ENCODE assay signal across 11 cellular contexts in genomic region chr1:65289449-65289848, GRCh38. TPM values are rescaled to one million over a fixed set of nuclear protein-coding genes. Genes with fewer than 3 reads are reported as not detected.
DNase-seq lines count a peak whose midpoint lies in the region; ATAC-seq and TF ChIP-seq lines count a peak whose summit lies in the region.
"Had no signal": no experiment of that assay in that cellular context is flagged by ENCODE, and none has a peak within 500 bp of the region (broad histone marks: within the 10 kb centered on the region; RNA-seq: fewer than 3 reads in every experiment).

No MANE protein-coding gene starts in this region.

- DNase-seq in activated naive CD8-positive, alpha-beta T cell treated with anti-CD3 and anti-CD28 coated beads, Interleukin-2, amount 50 U/mL, for 24 hours = no peak
- no peak for DNase-seq in activated naive CD8-positive, alpha-beta T cell treated with anti-CD3 and anti-CD28 coated beads for 36 hours
- DNase-seq in activated gamma-delta T cell treated with Interleukin-2 at 50 U/mL for 16 hours = no peak
- DNase-seq in NCI-H1105 treated with DMSO at 0.1 percent for 48 hours (lab: John Stamatoyannopoulos, UW) = no peak
- no peak for DNase-seq in endothelial cell (ENCODE audit: low spot score)
- no peak for DNase-seq in NCI-H1436 treated with DMSO at 0.1 percent for 48 hours (lab: John Stamatoyannopoulos, UW)
- DNase-seq: Calu3, upper lobe of right lung had no signal

- ATAC-seq in activated naive CD8-positive, alpha-beta T cell treated with anti-CD3 and anti-CD28 coated beads, Interleukin-2, amount 50 U/mL, for 24 hours = peak; percentile 10
- ATAC-seq in HG02571 (IDR thresholded peaks at IDR 0.05; ENCODE audit: unreplicated experiment) = peak; percentile 70
- ATAC-seq in HG03159 (IDR thresholded peaks at IDR 0.05; ENCODE audit: unreplicated experiment) = peak; percentile 70
- ATAC-seq: activated CD4-positive, CD25-positive, alpha-beta regulatory T cell treated with anti-CD3 and anti-CD28 coated beads, Interleukin-2, amount 50 U/mL, for 24 hours; upper lobe of right lung had no signal

- no peaks in the 10 kb centered on the region for H3K9me3 Mint-ChIP-seq in activated naive CD8-positive, alpha-beta T cell treated with anti-CD3 and anti-CD28 coated beads, Interleukin-2, amount 50 U/mL, for 24 hours
- no peaks in the 10 kb centered on the region for H3K9me3 Mint-ChIP-seq in activated naive CD8-positive, alpha-beta T cell treated with anti-CD3 and anti-CD28 coated beads for 36 hours
- H3K9me3 Mint-ChIP-seq in endothelial cell (ENCODE audit: unreplicated experiment) = no peaks in the 10 kb centered on the region

- no peaks in the 10 kb centered on the region for H3K36me3 Mint-ChIP-seq in activated naive CD8-positive, alpha-beta T cell treated with anti-CD3 and anti-CD28 coated beads, Interleukin-2, amount 50 U/mL, for 24 hours (ENCODE audit: low read depth)
- H3K36me3 Mint-ChIP-seq in activated naive CD8-positive, alpha-beta T cell treated with anti-CD3 and anti-CD28 coated beads for 36 hours = no peaks in the 10 kb centered on the region
- H3K36me3 Mint-ChIP-seq in endothelial cell (ENCODE audit: low read depth, unreplicated experiment) = no peaks in the 10 kb centered on the region

- no peaks in the 10 kb centered on the region for H3K27me3 Mint-ChIP-seq in activated naive CD8-positive, alpha-beta T cell treated with anti-CD3 and anti-CD28 coated beads, Interleukin-2, amount 50 U/mL, for 24 hours
- H3K27me3 Mint-ChIP-seq in activated naive CD8-positive, alpha-beta T cell treated with anti-CD3 and anti-CD28 coated beads for 36 hours = no peaks in the 10 kb centered on the region
- H3K27me3 Mint-ChIP-seq in endothelial cell (ENCODE audit: unreplicated experiment) = no peaks in the 10 kb centered on the region

- no peak for TF ChIP-seq CTCF in endothelial cell (IDR thresholded peaks at IDR 0.05; ENCODE audit: unreplicated experiment)

- no peak overlapping the region for H3K4me3 Mint-ChIP-seq in activated naive CD8-positive, alpha-beta T cell treated with anti-CD3 and anti-CD28 coated beads, Interleukin-2, amount 50 U/mL, for 24 hours
- H3K4me3 Mint-ChIP-seq in activated naive CD8-positive, alpha-beta T cell treated with anti-CD3 and anti-CD28 coated beads for 36 hours = no peak overlapping the region
- no peak overlapping the region for H3K4me3 Mint-ChIP-seq in endothelial cell (ENCODE audit: unreplicated experiment)

- H3K4me1 Mint-ChIP-seq in activated naive CD8-positive, alpha-beta T cell treated with anti-CD3 and anti-CD28 coated beads, Interleukin-2, amount 50 U/mL, for 24 hours = no peaks in the 10 kb centered on the region
- H3K4me1 Mint-ChIP-seq in activated naive CD8-positive, alpha-beta T cell treated with anti-CD3 and anti-CD28 coated beads for 36 hours = no peaks in the 10 kb centered on the region
- H3K4me1 Mint-ChIP-seq in endothelial cell (ENCODE audit: unreplicated experiment) = no peaks in the 10 kb centered on the region

- no peak overlapping the region for H3K27ac Mint-ChIP-seq in activated naive CD8-positive, alpha-beta T cell treated with anti-CD3 and anti-CD28 coated beads, Interleukin-2, amount 50 U/mL, for 24 hours
- no peak overlapping the region for H3K27ac Mint-ChIP-seq in activated naive CD8-positive, alpha-beta T cell treated with anti-CD3 and anti-CD28 coated beads for 36 hours
- no peak overlapping the region for H3K27ac Mint-ChIP-seq in endothelial cell (ENCODE audit: unreplicated experiment)

RNA-seq across cellular contexts. Expression of gene DNAJC6, which starts 19.9 kb away (rescaled TPM):
- 1 to 10 TPM; 1.9 TPM for total RNA-seq in activated naive CD8-positive, alpha-beta T cell treated with anti-CD3 and anti-CD28 coated beads for 36 hours
- 3.5 TPM for total RNA-seq in endothelial cell (ENCODE audit: unreplicated experiment)

Comparison
In these comparisons a context has a peak if more than half of its experiments do, and no peak if none do; other contexts are left out.
1. ATAC-seq: peak in every context shown above with its lines; median percentile 70 in HG02571; 70 in HG03159; 10 in activated naive CD8-positive, alpha-beta T cell treated with anti-CD3 and anti-CD28 coated beads, Interleukin-2, amount 50 U/mL, for 24 hours.